4 cellular contexts compared by ENCODE assay signal in the genomic region with DNA sequence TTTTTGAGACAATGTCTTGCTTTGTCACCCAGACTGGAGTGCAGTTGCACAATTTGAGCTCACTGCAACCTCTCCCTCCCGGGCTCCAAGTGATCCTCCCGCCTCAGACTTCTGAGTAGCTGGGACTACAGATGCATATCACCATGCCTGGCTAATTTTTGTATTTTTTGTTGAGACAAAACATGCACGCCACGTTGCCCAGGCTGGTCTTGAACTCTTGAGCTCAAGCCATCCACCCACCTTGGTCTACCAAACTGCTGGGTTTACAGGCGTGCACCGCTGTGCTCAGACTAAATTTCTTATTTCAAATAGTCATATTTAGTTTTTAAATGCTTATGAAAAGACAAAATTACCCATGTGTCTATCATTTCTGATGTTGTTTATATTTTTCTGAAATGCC.
"Had no signal": no experiment of that assay in that cellular context is flagged by ENCODE, and none has a peak within 500 bp of the region (broad histone marks: within the 10 kb centered on the region; RNA-seq: fewer than 3 reads in every experiment).

No MANE protein-coding gene starts in this region.

- DNase-seq: IMR-90, KBM-7 had no signal

- H3K27ac ChIP-seq: HL-60 had no signal

- H3K4me3 ChIP-seq: K562 had no signal
